In the genomic region with DNA sequence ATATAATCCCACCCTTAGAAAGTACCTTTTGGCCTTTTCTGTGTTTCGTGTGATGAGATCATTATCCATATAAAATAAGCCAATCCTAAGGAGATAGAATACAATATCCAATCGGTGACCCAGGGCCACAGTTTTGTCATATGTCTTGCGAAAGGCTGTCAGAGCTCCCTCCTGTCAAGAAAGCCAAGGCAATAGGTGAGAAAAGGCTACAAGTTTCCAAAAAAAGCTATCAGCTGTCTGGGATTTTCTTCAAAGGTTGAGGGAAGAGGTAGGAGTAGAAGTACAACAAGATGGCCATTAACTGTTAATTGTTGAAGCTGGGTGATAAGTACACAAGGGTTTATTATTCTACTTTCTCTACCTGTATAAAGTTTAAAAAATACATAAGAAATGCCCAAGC, we compare ENCODE assay signal across 18 cellular contexts.
"Had no signal": no experiment of that assay in that cellular context is flagged by ENCODE, and none has a peak within 500 bp of the region (broad histone marks: within the 10 kb centered on the region; RNA-seq: fewer than 3 reads in every experiment).

No MANE protein-coding gene starts in this region.

- H3K4me3 ChIP-seq: lower lobe of right lung, SJSA1, tibial nerve had no signal

- H3K9me3 ChIP-seq: lower lobe of right lung, SJSA1, tibial nerve had no signal

- H3K27me3 ChIP-seq: SJSA1, tibial nerve had no signal

- H3K27ac ChIP-seq: epithelial cell of prostate, lower lobe of right lung, SJSA1, tibial nerve, VCaP had no signal

- DNase-seq: activated gamma-delta T cell treated with Interleukin-2 at 50 U/mL for 16 hours; amniotic stem cell; effector memory CD4-positive, alpha-beta T cell; hypothalamus; left cardiac atrium; lower lobe of right lung; midbrain; nucleus accumbens; right cardiac atrium; small intestine; SW 1271; T-helper 9 cell had no signal

- ATAC-seq: left cardiac atrium, lower lobe of right lung, right cardiac atrium had no signal

- H3K9me3 Mint-ChIP-seq: brain had no signal

- H3K27ac Mint-ChIP-seq: progenitor cell of endocrine pancreas had no signal

- H3K27me3 Mint-ChIP-seq: brain, progenitor cell of endocrine pancreas had no signal
